In genomic region chr1:220271706-220272046, GRCh38 we compare ENCODE assay signal across 8 cellular contexts. TPM values are rescaled to one million over a fixed set of nuclear protein-coding genes. Genes with fewer than 3 reads are reported as not detected.
DNase-seq lines count a peak whose midpoint lies in the region; ATAC-seq and TF ChIP-seq lines count a peak whose summit lies in the region.

No MANE protein-coding gene starts in this region.

- H3K27ac ChIP-seq in IMR-90 (ENCODE audit: insufficient read depth, low read length) (peak overlapping the region; percentile 94), upper lobe of right lung (peak overlapping the region; percentile 91)

- 0% methylated on average over 9 of the region's 12 CpGs; no CpG with 5 or more reads in 1 of the 2 experiments for WGBS in IMR-90 (ENCODE audit: extremely low coverage in 2 of 2, insufficient read length in 1 of 2), 2 experiments

- H2BK120ac ChIP-seq in IMR-90 (ENCODE audit: low read depth, low read length), result peak overlapping the region; percentile 58; the same call in 1 of the 2 replicates

- in situ Hi-C loops in IMR-90 (cut with MboI; ENCODE audit: low sequenced_read_pairs), result no loop called here
- in situ Hi-C loops in T47D (cut with HindIII; ENCODE audit: low pct_unique_long_range_greater_than_20kb, low sequenced_read_pairs), result no loop called here

- POLR2A ChIA-PET in IMR-90 (lab: Charles Lee; ENCODE audit: unreplicated experiment), result interaction anchor here (0.7 to 1.2 kb wide), 2 partner anchors 9 to 43 kb away, joined by 3 to 8 read pairs; no protein-coding TSS in a partner anchor

- peak overlapping the region; percentile 94 for H3K14ac ChIP-seq in IMR-90 (replicated peaks; ENCODE audit: low read depth, low read length)

- peak overlapping the region; percentile 97 for H2AK9ac ChIP-seq in IMR-90 (replicated peaks; ENCODE audit: low read depth, low read length, poor library complexity)

- H3K79me1 ChIP-seq in IMR-90 (ENCODE audit: low read depth in 1 of 2, low read length in 2 of 2), result peaks cover 11 to 49% of the 10 kb centered on the region in 2 experiments

- peak overlapping the region; percentile 91 for H3K4ac ChIP-seq in IMR-90 (ENCODE audit: low read depth, low read length)

- H3K9ac ChIP-seq in IMR-90 (ENCODE audit: low read depth, low read length), result peak overlapping the region; percentile 95

- H4K20me1 ChIP-seq in IMR-90 (ENCODE audit: insufficient read depth, low read length), result peaks cover 7% of the 10 kb centered on the region; the same call in 1 of the 2 replicates

- peaks cover 22% of the 10 kb centered on the region for H3K36me3 Mint-ChIP-seq in activated CD4-positive, alpha-beta T cell treated with anti-CD3 and anti-CD28 coated beads, Interleukin-2, amount 10 ng/mL, durations not matched to agents 24 days and 14 days (ENCODE audit: low read depth)

- H3K4me1 Mint-ChIP-seq in activated CD4-positive, alpha-beta T cell treated with anti-CD3 and anti-CD28 coated beads, Interleukin-2, amount 10 ng/mL, durations not matched to agents 24 days and 14 days, result peaks cover 22% of the 10 kb centered on the region

- H3K56ac ChIP-seq in IMR-90 (ENCODE audit: extremely low read depth, insufficient read depth, low read length), result peak overlapping the region; percentile 88

- peak overlapping the region; percentile 90 for H3K4me3 ChIP-seq in IMR-90 (ENCODE audit: insufficient read depth, low read depth, low read length)
- H3K4me3 ChIP-seq in upper lobe of right lung, result peak overlapping the region; percentile 90

- peak; percentile 70 for DNase-seq in activated CD4-positive, alpha-beta T cell treated with anti-CD3 and anti-CD28 coated beads, Interleukin-2, amount 10 ng/mL, durations not matched to agents 24 days and 14 days
- no peak for DNase-seq in activated CD4-positive, alpha-beta T cell treated with anti-CD3 and anti-CD28 coated beads, Interleukin-2, amount 50 U/mL, for 4 hours
- DNase-seq in IMR-90, result peak; percentile 26
- DNase-seq in T47D (ENCODE audit: low read depth in 1 of 2, low spot score in 1 of 2), result peak; percentile 16 to 24
- peak; percentile 71 for DNase-seq in left kidney (ENCODE audit: low read depth, low spot score)
- DNase-seq in upper lobe of right lung, result no peak

- H3K36me3 ChIP-seq in IMR-90 (ENCODE audit: control insufficient read depth, insufficient read depth, low read length) (peaks cover 7% of the 10 kb centered on the region), upper lobe of right lung (no peaks in the 10 kb centered on the region)

- peak overlapping the region; percentile 84 for H3K23ac ChIP-seq in IMR-90 (ENCODE audit: low read depth, low read length)

- H3K27ac Mint-ChIP-seq in activated CD4-positive, alpha-beta T cell treated with anti-CD3 and anti-CD28 coated beads, Interleukin-2, amount 10 ng/mL, durations not matched to agents 24 days and 14 days, result no peak overlapping the region

- H3K4me3 Mint-ChIP-seq in activated CD4-positive, alpha-beta T cell treated with anti-CD3 and anti-CD28 coated beads, Interleukin-2, amount 10 ng/mL, durations not matched to agents 24 days and 14 days, result no peak overlapping the region

- no peak overlapping the region for H2BK20ac ChIP-seq in IMR-90 (ENCODE audit: low read depth, low read length)

- H2AFZ ChIP-seq in IMR-90 (replicated peaks; ENCODE audit: low read length, poor library complexity), result peak overlapping the region; percentile 95

- peaks cover 8% of the 10 kb centered on the region for H3K4me1 ChIP-seq in IMR-90 (ENCODE audit: control insufficient read depth, insufficient read depth, low read length)
- H3K4me1 ChIP-seq in upper lobe of right lung, result peaks cover 25% of the 10 kb centered on the region

- intact Hi-C loops in activated CD4-positive, alpha-beta T cell treated with anti-CD3 and anti-CD28 coated beads, Interleukin-2, amount 10 ng/mL, durations not matched to agents 24 days and 14 days (cut with micrococcal nuclease), result loop anchor here (1.0 to 5.0 kb wide), 7 partner anchors 13 to 1099 kb away; partner anchors contain the start of genes EPRS1, IARS2 and LYPLAL1
- intact Hi-C loops in IMR-90 (cut with micrococcal nuclease) (loop anchor here (2.0 kb wide), 1 partner anchor 29 kb away; no protein-coding TSS in a partner anchor), upper lobe of right lung (cut with DNase I) (no loop called here)

- peak overlapping the region; percentile 77 for H2BK5ac ChIP-seq in IMR-90 (ENCODE audit: low read depth, low read length, poor library complexity, severe bottlenecking)

- H3K9me3 Mint-ChIP-seq in activated CD4-positive, alpha-beta T cell treated with anti-CD3 and anti-CD28 coated beads, Interleukin-2, amount 10 ng/mL, durations not matched to agents 24 days and 14 days, result no peaks in the 10 kb centered on the region

- H3K4me2 ChIP-seq in IMR-90 (ENCODE audit: low read depth, low read length), result peak overlapping the region; percentile 99

- peak overlapping the region; percentile 82 for H4K91ac ChIP-seq in IMR-90 (ENCODE audit: insufficient read depth, low read depth, low read length)

- TF ChIP-seq CTCF in IMR-90 (conservative IDR thresholded peaks at IDR 0.05; ENCODE audit: low read depth, low read length) (no peak), upper lobe of right lung (IDR thresholded peaks at IDR 0.05) (no peak)

- no peak for TF ChIP-seq RAD21 in IMR-90 (IDR thresholded peaks at IDR 0.05; ENCODE audit: low read length)

- no peaks in the 10 kb centered on the region for H3K9me1 ChIP-seq in IMR-90 (ENCODE audit: insufficient read depth, low read length)

- dilution Hi-C loops in IMR-90 (cut with HindIII; ENCODE audit: low sequenced_read_pairs, unreplicated experiment), result no loop called here

- ATAC-seq in IMR-90 (ENCODE audit: low read depth), result peak; percentile 48
- ATAC-seq in upper lobe of right lung, result peak; percentile 1
- no peak for ATAC-seq in HG02759 (IDR thresholded peaks at IDR 0.05; ENCODE audit: unreplicated experiment)
- ATAC-seq in GM18517 (IDR thresholded peaks at IDR 0.05; ENCODE audit: unreplicated experiment), result no peak

- H3K9me3 ChIP-seq in IMR-90 (ENCODE audit: control insufficient read depth, insufficient read depth, low read length) (no peaks in the 10 kb centered on the region), upper lobe of right lung (no peaks in the 10 kb centered on the region)

- H3K27me3 Mint-ChIP-seq in activated CD4-positive, alpha-beta T cell treated with anti-CD3 and anti-CD28 coated beads, Interleukin-2, amount 10 ng/mL, durations not matched to agents 24 days and 14 days, result peaks cover 10% of the 10 kb centered on the region

- H2BK15ac ChIP-seq in IMR-90 (ENCODE audit: low read depth, low read length), result peak overlapping the region; percentile 38; the same call in 1 of the 3 replicates

- CTCF ChIA-PET in IMR-90 (lab: Yijun Ruan, JAX), result interaction anchor here (1.0 kb wide), 1 partner anchor 76 kb away, joined by 3 read pairs; no protein-coding TSS in a partner anchor

- BruUV-seq in IMR-90 (replicated peaks; lab: Mats Ljungman, UMichigan), result no TSS peak

- H3K27me3 ChIP-seq in IMR-90 (ENCODE audit: control insufficient read depth, insufficient read depth, low read length) (peaks cover 3% of the 10 kb centered on the region), upper lobe of right lung (no peaks in the 10 kb centered on the region)

- peak overlapping the region; percentile 79 for H3K18ac ChIP-seq in IMR-90 (ENCODE audit: low read depth, low read length)

- peak overlapping the region; percentile 88 for H4K5ac ChIP-seq in IMR-90 (ENCODE audit: low read depth, low read length)

- no peak for TF ChIP-seq POLR2A in IMR-90 (IDR thresholded peaks at IDR 0.05; ENCODE audit: low read depth, low read length)

- peak overlapping the region; percentile 91 for H2AK5ac ChIP-seq in IMR-90 (ENCODE audit: low read depth, low read length)

- peak overlapping the region; percentile 92 to 95 for H4K8ac ChIP-seq in IMR-90 (ENCODE audit: low read depth in 2 of 2, low read length in 2 of 2)

TF ChIP-seq in IMR-90, 13 proteins besides CTCF, POLR2A, EP300 and RAD21 (continues in another document):
- TF ChIP-seq CHD1 (IDR thresholded peaks at IDR 0.05; ENCODE audit: low read depth, low read length), result no peak
- TF ChIP-seq USF2 (IDR thresholded peaks at IDR 0.05; ENCODE audit: low read depth, low read length), result no peak
- TF ChIP-seq MAFK (IDR thresholded peaks at IDR 0.05; ENCODE audit: low read depth, low read length), result no peak
- no peak for TF ChIP-seq RFX5 (IDR thresholded peaks at IDR 0.05; ENCODE audit: low read depth, low read length)
- no peak for TF ChIP-seq CEBPB (IDR thresholded peaks at IDR 0.05; ENCODE audit: low read depth, low read length)
- TF ChIP-seq MAZ (IDR thresholded peaks at IDR 0.05; ENCODE audit: borderline replicate concordance, low read depth, low read length), result no peak
- no peak for TF ChIP-seq FOS (IDR thresholded peaks at IDR 0.05; ENCODE audit: low read depth, low read length)
- TF ChIP-seq, protein P1, sequence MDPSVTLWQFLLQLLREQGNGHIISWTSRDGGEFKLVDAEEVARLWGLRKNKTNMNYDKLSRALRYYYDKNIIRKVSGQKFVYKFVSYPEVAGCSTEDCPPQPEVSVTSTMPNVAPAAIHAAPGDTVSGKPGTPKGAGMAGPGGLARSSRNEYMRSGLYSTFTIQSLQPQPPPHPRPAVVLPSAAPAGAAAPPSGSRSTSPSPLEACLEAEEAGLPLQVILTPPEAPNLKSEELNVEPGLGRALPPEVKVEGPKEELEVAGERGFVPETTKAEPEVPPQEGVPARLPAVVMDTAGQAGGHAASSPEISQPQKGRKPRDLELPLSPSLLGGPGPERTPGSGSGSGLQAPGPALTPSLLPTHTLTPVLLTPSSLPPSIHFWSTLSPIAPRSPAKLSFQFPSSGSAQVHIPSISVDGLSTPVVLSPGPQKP (IDR thresholded peaks at IDR 0.05; ENCODE audit: borderline replicate concordance, low read depth, low read length), result no peak
- TF ChIP-seq NFE2L2 (IDR thresholded peaks at IDR 0.05; ENCODE audit: low read depth, low read length), result no peak
- no peak for TF ChIP-seq MXI1 (IDR thresholded peaks at IDR 0.05; ENCODE audit: borderline replicate concordance, low read depth, low read length)
- no peak for TF ChIP-seq RCOR1 (IDR thresholded peaks at IDR 0.05; ENCODE audit: insufficient replicate concordance, low read length)
- no peak for TF ChIP-seq SMC3 (IDR thresholded peaks at IDR 0.05; ENCODE audit: low read depth, low read length)

RNA-seq across cellular contexts. Expression of gene RAB3GAP2, which starts 0.6 kb away (rescaled TPM):
- 55.0 and 60.0 TPM in 2 replicates for total RNA-seq in activated CD4-positive, alpha-beta T cell treated with anti-CD3 and anti-CD28 coated beads, Interleukin-2, amount 10 ng/mL, durations not matched to agents 24 days and 14 days
- total RNA-seq in IMR-90 (2012; rRNA removed) (37.5 and 37.8 TPM in 2 replicates), upper lobe of right lung (39.2 TPM)
- 11.0 and 12.3 TPM in 2 replicates for polyA plus RNA-seq in IMR-90 (2012; rRNA removed)
- 3.6 and 8.0 TPM in 2 replicates for polyA plus RNA-seq in IMR-90 (2012; cell fraction: cytosol; rRNA removed)
- 8.8 and 34.1 TPM in 2 replicates for polyA plus RNA-seq in IMR-90 (2012; cell fraction: nucleus; rRNA removed; ENCODE audit: low replicate concordance)

Comparison
In these comparisons a context has a peak if more than half of its experiments do, and no peak if none do; other contexts are left out.
1. DNase-seq: peak in activated CD4-positive, alpha-beta T cell treated with anti-CD3 and anti-CD28 coated beads, Interleukin-2, amount 10 ng/mL, durations not matched to agents 24 days and 14 days (single experiment), IMR-90 (single experiment), T47D (2 of 2) and left kidney (single experiment); none in activated CD4-positive, alpha-beta T cell treated with anti-CD3 and anti-CD28 coated beads, Interleukin-2, amount 50 U/mL, for 4 hours (0 of 2) and upper lobe of right lung (single experiment).
2. ATAC-seq: peak in IMR-90 (single experiment) and upper lobe of right lung (single experiment); none in HG02759 (single experiment) and GM18517 (single experiment).